ENCODE assay signal across 24 cellular contexts in the genomic region with DNA sequence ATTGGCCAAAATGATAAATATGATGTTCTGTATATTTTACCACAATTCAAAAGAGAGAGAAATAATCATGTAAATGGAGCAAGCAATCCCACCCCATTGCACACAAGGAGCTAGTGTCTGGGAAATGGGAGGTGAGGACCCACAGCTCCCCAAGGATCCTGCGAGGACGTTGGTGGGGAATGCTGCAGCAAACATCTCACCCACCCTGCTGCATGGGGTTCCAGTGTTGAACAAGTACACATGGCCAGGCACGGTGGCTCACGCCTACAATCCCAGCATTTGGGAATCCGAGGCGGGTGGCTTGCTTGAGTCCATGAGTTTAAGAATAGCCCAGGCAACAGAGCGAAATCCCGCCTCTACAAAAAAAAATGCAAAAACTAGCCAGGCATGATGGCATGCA. TPM values are rescaled to one million over a fixed set of nuclear protein-coding genes. Genes with fewer than 3 reads are reported as not detected.
DNase-seq lines count a peak whose midpoint lies in the region; ATAC-seq and TF ChIP-seq lines count a peak whose summit lies in the region.
"Had no signal": no experiment of that assay in that cellular context is flagged by ENCODE, and none has a peak within 500 bp of the region (broad histone marks: within the 10 kb centered on the region; RNA-seq: fewer than 3 reads in every experiment).

No MANE protein-coding gene starts in this region.

- H3K27ac Mint-ChIP-seq in activated CD4-positive, alpha-beta T cell treated with anti-CD3 and anti-CD28 coated beads for 36 hours: peak overlapping the region; percentile 29
- H3K27ac Mint-ChIP-seq in CD8-positive, alpha-beta T cell: peak overlapping the region; percentile 88
- H3K27ac Mint-ChIP-seq in activated naive CD8-positive, alpha-beta T cell treated with anti-CD3 and anti-CD28 coated beads for 36 hours: peak overlapping the region; percentile 28
- peak overlapping the region; percentile 7 to 34 for H3K27ac Mint-ChIP-seq in natural killer cell treated with Interleukin-12 subunit alpha and Interleukin-12 subunit beta and Interleukin-15 and Interleukin-18, amount 100 ng/mL, for 72 hours

- no peaks in the 10 kb centered on the region for H3K27me3 ChIP-seq in CD8-positive, alpha-beta T cell (ENCODE audit: insufficient read depth, low read length)
- H3K27me3 ChIP-seq in heart right ventricle: no peaks in the 10 kb centered on the region
- H3K27me3 ChIP-seq: body of pancreas, esophagus squamous epithelium, gastrocnemius medialis had no signal

- intact Hi-C loops in activated CD4-positive, alpha-beta T cell treated with anti-CD3 and anti-CD28 coated beads for 36 hours (cut with DNase I, micrococcal nuclease): no loop called here
- intact Hi-C loops in CD8-positive, alpha-beta T cell (cut with DNase I, micrococcal nuclease): no loop called here
- intact Hi-C loops in heart right ventricle (cut with DNase I): no loop called here

- H3K27ac ChIP-seq in CD8-positive, alpha-beta T cell (ENCODE audit: low read depth, low read length): no peak overlapping the region
- no peak overlapping the region for H3K27ac ChIP-seq in heart right ventricle
- H3K27ac ChIP-seq: 22Rv1, body of pancreas, esophagus squamous epithelium, HL-60, PC-9, psoas muscle, thoracic aorta had no signal

- H3K36me3 ChIP-seq in CD8-positive, alpha-beta T cell (ENCODE audit: insufficient read depth, low read length): peaks cover 33% of the 10 kb centered on the region
- peaks cover 0 to 47% (median 0%) of the 10 kb centered on the region in 9 donors for H3K36me3 ChIP-seq in heart right ventricle

- no peaks in the 10 kb centered on the region for H3K27me3 Mint-ChIP-seq in activated CD4-positive, alpha-beta T cell treated with anti-CD3 and anti-CD28 coated beads for 36 hours
- H3K27me3 Mint-ChIP-seq in CD8-positive, alpha-beta T cell (ENCODE audit: low read depth): no peaks in the 10 kb centered on the region
- no peaks in the 10 kb centered on the region for H3K27me3 Mint-ChIP-seq in activated naive CD8-positive, alpha-beta T cell treated with anti-CD3 and anti-CD28 coated beads for 36 hours
- no peaks in the 10 kb centered on the region for H3K27me3 Mint-ChIP-seq in natural killer cell treated with Interleukin-12 subunit alpha and Interleukin-12 subunit beta and Interleukin-15 and Interleukin-18, amount 100 ng/mL, for 72 hours

- CTCF ChIA-PET in activated CD4-positive, alpha-beta T cell treated with anti-CD3 and anti-CD28 coated beads for 36 hours (lab: Charles Lee): interaction anchor here (0.6 to 1.0 kb wide), 4 partner anchors 8 to 383 kb away, joined by 3 to 4 read pairs (median 3); no protein-coding TSS in a partner anchor
- CTCF ChIA-PET in CD8-positive, alpha-beta T cell (lab: Charles Lee): interaction anchor here (1.2 to 1.7 kb wide), 2 partner anchors 30 to 53 kb away, joined by 3 to 5 read pairs; no protein-coding TSS in a partner anchor

- POLR2A ChIA-PET in activated CD4-positive, alpha-beta T cell treated with anti-CD3 and anti-CD28 coated beads for 36 hours (lab: Charles Lee): interaction anchor here (0.6 to 0.7 kb wide), 3 partner anchors 17 to 663 kb away, joined by 3 read pairs; no protein-coding TSS in a partner anchor
- POLR2A ChIA-PET in CD8-positive, alpha-beta T cell (lab: Charles Lee): interaction anchor here (2.4 kb wide), 1 partner anchor 15 kb away, joined by 7 read pairs; no protein-coding TSS in a partner anchor

- ATAC-seq in activated CD4-positive, alpha-beta T cell treated with anti-CD3 and anti-CD28 coated beads for 36 hours: no peak
- ATAC-seq in CD8-positive, alpha-beta T cell: no peak
- no peak for ATAC-seq in natural killer cell treated with Interleukin-12 subunit alpha and Interleukin-12 subunit beta and Interleukin-15 and Interleukin-18, amount 100 ng/mL, for 72 hours
- no peak for ATAC-seq in heart right ventricle
- no peak for ATAC-seq in HG02623 (IDR thresholded peaks at IDR 0.05; ENCODE audit: unreplicated experiment)
- ATAC-seq: body of pancreas, gastrocnemius medialis, HepG2, psoas muscle had no signal

- H3K9me3 ChIP-seq in CD8-positive, alpha-beta T cell (ENCODE audit: low read length): no peaks in the 10 kb centered on the region
- H3K9me3 ChIP-seq in heart right ventricle: no peaks in the 10 kb centered on the region
- H3K9me3 ChIP-seq: body of pancreas, esophagus squamous epithelium, gastrocnemius medialis, psoas muscle, thoracic aorta had no signal

- WGBS in heart right ventricle, 2 donors: 91 to 93% methylated on average over 8 of the region's 8 CpGs

- H3K9me3 Mint-ChIP-seq in activated CD4-positive, alpha-beta T cell treated with anti-CD3 and anti-CD28 coated beads for 36 hours (ENCODE audit: low read depth): no peaks in the 10 kb centered on the region
- no peaks in the 10 kb centered on the region for H3K9me3 Mint-ChIP-seq in CD8-positive, alpha-beta T cell
- H3K9me3 Mint-ChIP-seq in activated naive CD8-positive, alpha-beta T cell treated with anti-CD3 and anti-CD28 coated beads for 36 hours: no peaks in the 10 kb centered on the region
- H3K9me3 Mint-ChIP-seq in natural killer cell treated with Interleukin-12 subunit alpha and Interleukin-12 subunit beta and Interleukin-15 and Interleukin-18, amount 100 ng/mL, for 72 hours: no peaks in the 10 kb centered on the region

- H3K4me3 ChIP-seq in CD8-positive, alpha-beta T cell (ENCODE audit: low read depth, low read length): no peak overlapping the region
- H3K4me3 ChIP-seq in heart right ventricle: no peak overlapping the region
- H3K4me3 ChIP-seq: body of pancreas, esophagus squamous epithelium, gastrocnemius medialis, PC-9, psoas muscle, thoracic aorta had no signal

- no peak for DNase-seq in activated CD4-positive, alpha-beta T cell treated with anti-CD3 and anti-CD28 coated beads for 36 hours
- no peak for DNase-seq in activated CD4-positive, alpha-beta T cell treated with anti-CD3 and anti-CD28 coated beads, Interleukin-2, amount 50 U/mL, for 4 hours
- no peak for DNase-seq in CD8-positive, alpha-beta T cell
- no peak for DNase-seq in activated naive CD8-positive, alpha-beta T cell treated with anti-CD3 and anti-CD28 coated beads for 36 hours
- no peak for DNase-seq in natural killer cell treated with Interleukin-12 subunit alpha and Interleukin-12 subunit beta and Interleukin-15 and Interleukin-18, amount 100 ng/mL, for 72 hours (ENCODE audit: low spot score)
- no peak for DNase-seq in heart right ventricle
- DNase-seq in stimulated activated CD4-positive, alpha-beta T cell treated with anti-CD3 and anti-CD28 coated beads, Interleukin-4, amount 100 ng/mL, for 24 hours: no peak
- DNase-seq: activated CD4-positive, alpha-beta T cell treated with anti-CD3 and anti-CD28 coated beads for 1 hour; body of pancreas; Calu3; effector memory CD4-positive, alpha-beta T cell; esophagus squamous epithelium; gastrocnemius medialis; islet precursor cell; NCI-H1092; NCI-H2029; PC-9; psoas muscle had no signal

- peaks cover 64% of the 10 kb centered on the region for H3K4me1 Mint-ChIP-seq in activated CD4-positive, alpha-beta T cell treated with anti-CD3 and anti-CD28 coated beads for 36 hours
- peaks cover 75% of the 10 kb centered on the region for H3K4me1 Mint-ChIP-seq in CD8-positive, alpha-beta T cell (ENCODE audit: low read depth)
- H3K4me1 Mint-ChIP-seq in activated naive CD8-positive, alpha-beta T cell treated with anti-CD3 and anti-CD28 coated beads for 36 hours: peaks cover 57% of the 10 kb centered on the region
- peaks cover 57 to 58% of the 10 kb centered on the region in 2 donors for H3K4me1 Mint-ChIP-seq in natural killer cell treated with Interleukin-12 subunit alpha and Interleukin-12 subunit beta and Interleukin-15 and Interleukin-18, amount 100 ng/mL, for 72 hours (ENCODE audit: low read depth in 2 of 2)

- no peak for TF ChIP-seq CTCF in CD8-positive, alpha-beta T cell (IDR thresholded peaks at IDR 0.05)
- no peak for TF ChIP-seq CTCF in heart right ventricle (IDR thresholded peaks at IDR 0.05)

- peaks cover 35% of the 10 kb centered on the region for H3K36me3 Mint-ChIP-seq in activated CD4-positive, alpha-beta T cell treated with anti-CD3 and anti-CD28 coated beads for 36 hours (ENCODE audit: low read depth)
- peaks cover 65% of the 10 kb centered on the region for H3K36me3 Mint-ChIP-seq in CD8-positive, alpha-beta T cell
- peaks cover 33% of the 10 kb centered on the region for H3K36me3 Mint-ChIP-seq in activated naive CD8-positive, alpha-beta T cell treated with anti-CD3 and anti-CD28 coated beads for 36 hours
- H3K36me3 Mint-ChIP-seq in natural killer cell treated with Interleukin-12 subunit alpha and Interleukin-12 subunit beta and Interleukin-15 and Interleukin-18, amount 100 ng/mL, for 72 hours: peaks cover 23% of the 10 kb centered on the region

- peaks cover 55% of the 10 kb centered on the region for H3K4me1 ChIP-seq in CD8-positive, alpha-beta T cell (ENCODE audit: insufficient read depth, low read length)
- H3K4me1 ChIP-seq in heart right ventricle: peaks cover 8 to 67% (median 50%) of the 10 kb centered on the region in 9 donors
- H3K4me1 ChIP-seq: body of pancreas had no signal

- no peak overlapping the region for H3K4me3 Mint-ChIP-seq in activated CD4-positive, alpha-beta T cell treated with anti-CD3 and anti-CD28 coated beads for 36 hours
- peak overlapping the region; percentile 41 for H3K4me3 Mint-ChIP-seq in CD8-positive, alpha-beta T cell
- H3K4me3 Mint-ChIP-seq in activated naive CD8-positive, alpha-beta T cell treated with anti-CD3 and anti-CD28 coated beads for 36 hours: no peak overlapping the region
- no peak overlapping the region for H3K4me3 Mint-ChIP-seq in natural killer cell treated with Interleukin-12 subunit alpha and Interleukin-12 subunit beta and Interleukin-15 and Interleukin-18, amount 100 ng/mL, for 72 hours

RNA-seq across cellular contexts. Expression of a gene that starts 29.0 kb away (rescaled TPM):
- 100 to 1,000 TPM in 1 of 2 experiments, 10 to 100 TPM in 1; 83.1 to 144 TPM for total RNA-seq in activated CD4-positive, alpha-beta T cell treated with anti-CD3 and anti-CD28 coated beads for 36 hours
- 100 to 1,000 TPM; 172 to 182 TPM for total RNA-seq in CD8-positive, alpha-beta T cell
- total RNA-seq in activated naive CD8-positive, alpha-beta T cell treated with anti-CD3 and anti-CD28 coated beads for 36 hours: 10 to 100 TPM; 83.7 to 93.2 TPM
- total RNA-seq in natural killer cell treated with Interleukin-12 subunit alpha and Interleukin-12 subunit beta and Interleukin-15 and Interleukin-18, amount 100 ng/mL, for 72 hours: 100 to 1,000 TPM; 199 to 218 TPM
- total RNA-seq in heart right ventricle: 10 to 100 TPM in 5 of 10 donors, 1 to 10 TPM in 5; 5.6 to 22.3 (median 9.8) TPM
- 10 to 100 TPM in 1 of 2 donors, 1 to 10 TPM in 1; 9.3 to 10.8 TPM for polyA plus RNA-seq in heart right ventricle

RNA-seq across cellular contexts. Expression of a gene that starts 35.0 kb away (rescaled TPM):
- not detected for total RNA-seq in activated CD4-positive, alpha-beta T cell treated with anti-CD3 and anti-CD28 coated beads for 36 hours
- not detected for total RNA-seq in CD8-positive, alpha-beta T cell
- total RNA-seq in activated naive CD8-positive, alpha-beta T cell treated with anti-CD3 and anti-CD28 coated beads for 36 hours: not detected
- not detected for total RNA-seq in natural killer cell treated with Interleukin-12 subunit alpha and Interleukin-12 subunit beta and Interleukin-15 and Interleukin-18, amount 100 ng/mL, for 72 hours
- not detected for total RNA-seq in heart right ventricle
- polyA plus RNA-seq in heart right ventricle: not detected
- total RNA-seq: body of pancreas, Calu3, esophagus squamous epithelium, gastrocnemius medialis, HepG2, liver, PC-9, psoas muscle, thoracic aorta had no signal
- polyA plus RNA-seq: HepG2, liver had no signal

Comparison
In these comparisons a context has a peak if more than half of its experiments do, and no peak if none do; other contexts are left out.
1. H3K27ac Mint-ChIP-seq: peak in every context shown above with its lines; median percentile 88 in CD8-positive, alpha-beta T cell; 29 in activated CD4-positive, alpha-beta T cell treated with anti-CD3 and anti-CD28 coated beads for 36 hours; 28 in activated naive CD8-positive, alpha-beta T cell treated with anti-CD3 and anti-CD28 coated beads for 36 hours; 20 in natural killer cell treated with Interleukin-12 subunit alpha and Interleukin-12 subunit beta and Interleukin-15 and Interleukin-18, amount 100 ng/mL, for 72 hours.